1 cellular context compared by ENCODE assay signal in genomic region chr3:53225181-53225580, GRCh38.
A peak's percentile ranks its signal among the peaks of the same experiment; 100 is the strongest.
TF ChIP-seq lines count a peak whose summit lies in the region.

No MANE protein-coding gene starts in this region.

TF ChIP-seq in GM12878, 131 proteins besides CTCF, POLR2A, EP300 and RAD21 (continued from another document):
- TF ChIP-seq POLR2AphosphoS5 (IDR thresholded peaks at IDR 0.05; ENCODE audit: low read length) (0 out of 2 replicates have a peak, but pooled peaks have one; percentile 9), KDM1A (IDR thresholded peaks at IDR 0.05; ENCODE audit: borderline replicate concordance) (no peak), SUPT20H (IDR thresholded peaks at IDR 0.05; ENCODE audit: borderline replicate concordance, control insufficient read depth, low read depth, low read length) (no peak)
